ENCODE assay signal across 8 cellular contexts in genomic region chr18:61435064-61435652, GRCh38.
DNase-seq lines count a peak whose midpoint lies in the region; TF ChIP-seq lines count a peak whose summit lies in the region.

No MANE protein-coding gene starts in this region.

- H3K27ac ChIP-seq in GM23248 = no peak overlapping the region

- in situ Hi-C loops in GM23248 (cut with MboI) = no loop called here

- peak; percentile 15 to 41 for DNase-seq in SHP77 (lab: John Stamatoyannopoulos, UW)
- DNase-seq in SHP77 treated with DMSO at 0.1 percent for 48 hours (lab: John Stamatoyannopoulos, UW) = no peak
- DNase-seq in GM23248 = peak; percentile 23
- DNase-seq in LHCN-M2 (ENCODE audit: low read depth) = peak; percentile 20
- peak; percentile 47 for DNase-seq in choroid plexus epithelial cell (ENCODE audit: low read depth)
- peak; percentile 18 for DNase-seq in putamen (ENCODE audit: low spot score)
- DNase-seq in inferior parietal cortex (ENCODE audit: extremely low spot score) = no peak
- no peak for DNase-seq in NCI-H774 (lab: John Stamatoyannopoulos, UW)

- no peaks in the 10 kb centered on the region for H3K4me1 ChIP-seq in GM23248 (ENCODE audit: insufficient read depth)

- no peaks in the 10 kb centered on the region for H4K20me1 ChIP-seq in GM23248 (ENCODE audit: insufficient read depth)

- no peak overlapping the region for H3K9ac ChIP-seq in GM23248

- H3K36me3 ChIP-seq in GM23248 (ENCODE audit: low read depth) = no peaks in the 10 kb centered on the region

- H3K9me2 ChIP-seq in GM23248 (ENCODE audit: insufficient read depth) = no peaks in the 10 kb centered on the region

- no peaks in the 10 kb centered on the region for H3K9me3 ChIP-seq in GM23248 (ENCODE audit: low read depth)

- WGBS in GM23248 (ENCODE audit: low coverage in 1 of 2, low lambda C conversion rate in 2 of 2, missing lambda C conversion rate in 2 of 2), 2 experiments = 80 to 86% methylated on average over 3 of the region's 3 CpGs

- no peaks in the 10 kb centered on the region for H3F3A ChIP-seq in GM23248 (ENCODE audit: insufficient read depth)

- peak; percentile 75 for TF ChIP-seq CTCF in choroid plexus epithelial cell (conservative IDR thresholded peaks at IDR 0.05; ENCODE audit: low read depth, low read length)

- H3K27me3 ChIP-seq in GM23248 (replicated peaks; ENCODE audit: insufficient read depth) = no peaks in the 10 kb centered on the region

- H3K4me3 ChIP-seq in GM23248 (no peak overlapping the region), choroid plexus epithelial cell (ENCODE audit: low read depth, low read length) (no peak overlapping the region)

- H2AFZ ChIP-seq in GM23248 = no peak overlapping the region

- no peaks in the 10 kb centered on the region for H3K79me2 ChIP-seq in GM23248 (ENCODE audit: insufficient read depth)

- H3K4me2 ChIP-seq in GM23248 (ENCODE audit: unreplicated experiment) = no peak overlapping the region

Comparison
In these comparisons a context has a peak if more than half of its experiments do, and no peak if none do; other contexts are left out.
1. DNase-seq: peak in SHP77 (2 of 2), GM23248 (single experiment), LHCN-M2 (single experiment), choroid plexus epithelial cell (single experiment) and putamen (single experiment); none in SHP77 treated with DMSO at 0.1 percent for 48 hours (single experiment), inferior parietal cortex (single experiment) and NCI-H774 (single experiment).